Comparison of ENCODE assay signal across 28 cellular contexts in the genomic region with DNA sequence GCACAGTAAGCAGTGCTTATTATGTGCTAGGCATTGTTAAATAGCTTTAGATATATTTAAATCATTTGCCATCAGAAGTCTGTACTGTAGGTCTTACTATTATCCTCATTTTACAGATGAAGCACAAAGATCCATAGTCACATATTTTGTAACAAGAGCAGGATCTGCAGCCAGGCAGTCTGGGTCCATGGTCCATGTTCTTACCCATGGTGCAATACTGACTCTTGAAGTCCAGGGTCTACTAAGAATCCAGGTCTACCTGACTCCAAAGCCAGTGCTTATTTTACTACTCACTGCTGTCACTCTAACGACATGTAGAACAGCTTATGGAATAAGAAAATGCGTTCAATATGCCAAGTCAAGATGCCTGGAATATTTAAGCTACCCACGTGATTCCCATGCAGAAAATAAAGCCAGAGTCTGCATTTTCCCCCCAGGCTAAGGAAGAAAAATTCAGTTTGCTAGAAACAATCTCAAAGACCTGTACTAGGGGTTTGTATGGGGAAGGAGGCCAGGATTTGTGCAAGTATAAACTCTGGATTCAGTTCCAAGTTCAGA.
A peak's percentile ranks its signal among the peaks of the same experiment; 100 is the strongest.
DNase-seq lines count a peak whose midpoint lies in the region; ATAC-seq, FAIRE-seq and TF ChIP-seq lines count a peak whose summit lies in the region.
"Had no signal": no experiment of that assay in that cellular context is flagged by ENCODE, and none has a peak within 500 bp of the region (broad histone marks: within the 10 kb centered on the region; RNA-seq: fewer than 3 reads in every experiment).

No MANE protein-coding gene starts in this region.

- no peak for TF ChIP-seq EP300 in sigmoid colon (IDR thresholded peaks at IDR 0.05)

- no peak overlapping the region for H3K27ac ChIP-seq in brain microvascular endothelial cell
- no peak overlapping the region for H3K27ac ChIP-seq in smooth muscle cell (ENCODE audit: low read depth)
- H3K27ac ChIP-seq in sigmoid colon, result no peak overlapping the region
- H3K27ac ChIP-seq: BLaER1 treated with 17β-estradiol and CSF1 and Interleukin-3, amounts not matched to agents 10 nM and 100 nM; HL-60; PC-9; SJCRH30 had no signal

- no peak for TF ChIP-seq POLR2A in sigmoid colon (IDR thresholded peaks at IDR 0.05)

- no peak overlapping the region for H3K4me3 ChIP-seq in brain microvascular endothelial cell (ENCODE audit: low read depth, low read length)
- H3K4me3 ChIP-seq in smooth muscle cell, result no peak overlapping the region
- H3K4me3 ChIP-seq in sigmoid colon, result no peak overlapping the region
- H3K4me3 ChIP-seq: BLaER1 treated with 17β-estradiol and CSF1 and Interleukin-3, amounts not matched to agents 10 nM and 100 nM; K562; MG63; PC-9; SJCRH30 had no signal

- TF ChIP-seq CTCF in brain microvascular endothelial cell (IDR thresholded peaks at IDR 0.05; ENCODE audit: low read depth, low read length, missing control alignments), result no peak
- no peak for TF ChIP-seq CTCF in smooth muscle cell (IDR thresholded peaks at IDR 0.05; ENCODE audit: borderline replicate concordance, insufficient read depth, poor library complexity, severe bottlenecking)
- no peak for TF ChIP-seq CTCF in sigmoid colon (IDR thresholded peaks at IDR 0.05)

- H2AFZ ChIP-seq in smooth muscle cell (ENCODE audit: low read depth), result no peak overlapping the region
- H2AFZ ChIP-seq: PC-9 had no signal

- H3F3A ChIP-seq in smooth muscle cell (ENCODE audit: low read depth), result no peaks in the 10 kb centered on the region

- in situ Hi-C loops in brain microvascular endothelial cell (cut with HindIII; ENCODE audit: low pct_ligation_motif_present, low sequenced_read_pairs), result no loop called here

- H4K20me1 ChIP-seq in smooth muscle cell (ENCODE audit: low read depth), result no peaks in the 10 kb centered on the region
- H4K20me1 ChIP-seq: BLaER1 treated with 17β-estradiol and CSF1 and Interleukin-3, amounts not matched to agents 10 nM and 100 nM had no signal

- peak; percentile 94 for ATAC-seq in left lobe of liver
- ATAC-seq: K562, Right ventricle myocardium inferior had no signal

- no peaks in the 10 kb centered on the region for H3K27me3 ChIP-seq in brain microvascular endothelial cell (replicated peaks)
- H3K27me3 ChIP-seq in smooth muscle cell (ENCODE audit: low read depth), result no peaks in the 10 kb centered on the region
- no peaks in the 10 kb centered on the region for H3K27me3 ChIP-seq in sigmoid colon
- H3K27me3 ChIP-seq: BLaER1 treated with 17β-estradiol and CSF1 and Interleukin-3, amounts not matched to agents 10 nM and 100 nM; MG63; SJCRH30 had no signal

- peak; percentile 23 for DNase-seq in HTR-8/SVneo (ENCODE audit: insufficient read length, low spot score)
- DNase-seq in brain microvascular endothelial cell, result peak; percentile 4
- DNase-seq in left lobe of liver (ENCODE audit: low spot score), result peak; percentile 62
- DNase-seq in smooth muscle cell (lab: John Stamatoyannopoulos, UW; ENCODE audit: unreplicated experiment), result no peak
- DNase-seq in NCI-H2081 treated with DMSO at 0.1 percent for 48 hours (lab: John Stamatoyannopoulos, UW), result no peak
- DNase-seq in DMS53 (lab: John Stamatoyannopoulos, UW), result no peak
- DNase-seq in sigmoid colon, result no peak
- DNase-seq: AML-193; CD4-positive, alpha-beta memory T cell; COR-L47; DMS79; EL; GDM1; MG63; NCI-H1105 treated with DMSO at 0.1 percent for 48 hours; NCI-H146; NCI-H1930; NCI-H446 treated with DMSO at 0.1 percent for 48 hours; NCI-H526 treated with DMSO at 0.1 percent for 48 hours; PC-9; SJCRH30 had no signal

- H3K4me2 ChIP-seq in smooth muscle cell, result peak overlapping the region; percentile 40
- H3K4me2 ChIP-seq: BLaER1 treated with 17β-estradiol and CSF1 and Interleukin-3, amounts not matched to agents 10 nM and 100 nM; PC-9 had no signal

- H3K4me1 ChIP-seq in smooth muscle cell (ENCODE audit: low read depth) (no peaks in the 10 kb centered on the region), sigmoid colon (peaks cover 0 to 9% (median 3%) of the 10 kb centered on the region in 4 donors)
- H3K4me1 ChIP-seq: SJCRH30 had no signal

- H3K36me3 ChIP-seq in brain microvascular endothelial cell (replicated peaks), result no peaks in the 10 kb centered on the region
- H3K36me3 ChIP-seq in smooth muscle cell (ENCODE audit: low read depth), result no peaks in the 10 kb centered on the region
- H3K36me3 ChIP-seq in sigmoid colon, result no peaks in the 10 kb centered on the region
- H3K36me3 ChIP-seq: BLaER1 treated with 17β-estradiol and CSF1 and Interleukin-3, amounts not matched to agents 10 nM and 100 nM; MG63; SJCRH30 had no signal

- no peak overlapping the region for H3K9ac ChIP-seq in smooth muscle cell (ENCODE audit: low read depth)
- H3K9ac ChIP-seq: BLaER1 treated with 17β-estradiol and CSF1 and Interleukin-3, amounts not matched to agents 10 nM and 100 nM had no signal

- 35% methylated on average over 3 of the region's 3 CpGs for WGBS in smooth muscle cell (ENCODE audit: low lambda C conversion rate)
- WGBS in sigmoid colon, 2 donors, result 63 to 71% methylated on average over 3 of the region's 3 CpGs

- FAIRE-seq in HTR-8/SVneo (lab: Jason Lieb, UNC), result no peak
- FAIRE-seq: A204.1, GM12891, H54, K562 had no signal

- no peaks in the 10 kb centered on the region for H3K79me2 ChIP-seq in smooth muscle cell (ENCODE audit: low read depth)

- H3K9me3 ChIP-seq in smooth muscle cell (replicated peaks; ENCODE audit: low read depth), result no peaks in the 10 kb centered on the region
- no peaks in the 10 kb centered on the region for H3K9me3 ChIP-seq in sigmoid colon
- H3K9me3 ChIP-seq: BLaER1 treated with 17β-estradiol and CSF1 and Interleukin-3, amounts not matched to agents 10 nM and 100 nM; MG63; SJCRH30 had no signal

- intact Hi-C loops in sigmoid colon (cut with DNase I), result no loop called here

Comparison
In these comparisons a context has a peak if more than half of its experiments do, and no peak if none do; other contexts are left out.
1. DNase-seq: peak in HTR-8/SVneo (single experiment), brain microvascular endothelial cell (single experiment) and left lobe of liver (single experiment); none in smooth muscle cell (single experiment), NCI-H2081 treated with DMSO at 0.1 percent for 48 hours (single experiment), DMS53 (single experiment) and sigmoid colon (single experiment).